In genomic region chr18:79416677-79417052, GRCh38 we compare ENCODE assay signal across 16 cellular contexts.
"Had no signal": no experiment of that assay in that cellular context is flagged by ENCODE, and none has a peak within 500 bp of the region (broad histone marks: within the 10 kb centered on the region; RNA-seq: fewer than 3 reads in every experiment).

No MANE protein-coding gene starts in this region.

- ATAC-seq: activated CD4-positive, CD25-positive, alpha-beta regulatory T cell treated with anti-CD3 and anti-CD28 coated beads, Interleukin-2, amount 50 U/mL, for 24 hours; activated T-helper 17 cell treated with anti-CD3 and anti-CD28 coated beads, Interleukin-2, amount 50 U/mL, for 72 hours; gastroesophageal sphincter; heart right ventricle; pancreas; right lobe of liver had no signal

- H3K27ac Mint-ChIP-seq: activated CD4-positive, alpha-beta T cell treated with anti-CD3 and anti-CD28 coated beads, Interleukin-2, amount 10 ng/mL, durations not matched to agents 7 days and 5 days; activated T-helper 17 cell treated with anti-CD3 and anti-CD28 coated beads, Interleukin-2, amount 50 U/mL, for 72 hours had no signal

- H3K4me3 Mint-ChIP-seq: activated CD4-positive, alpha-beta T cell treated with anti-CD3 and anti-CD28 coated beads, Interleukin-2, amount 10 ng/mL, durations not matched to agents 7 days and 5 days; activated T-helper 17 cell treated with anti-CD3 and anti-CD28 coated beads, Interleukin-2, amount 50 U/mL, for 72 hours; naive thymus-derived CD8-positive, alpha-beta T cell had no signal

- DNase-seq: activated CD4-positive, alpha-beta T cell treated with anti-CD3 and anti-CD28 coated beads, Interleukin-2, amount 10 ng/mL, durations not matched to agents 7 days and 5 days; activated naive CD4-positive, alpha-beta T cell; cerebellar nuclear complex; cortex of kidney; effector CD4-positive, alpha-beta T cell; naive thymus-derived CD8-positive, alpha-beta T cell; right lobe of liver; small intestine; stimulated activated CD4-positive, alpha-beta T cell treated with anti-CD3 and anti-CD28 coated beads, Interleukin-4, amount 100 ng/mL, for 1 hour; tibial artery had no signal

- H3K9me3 ChIP-seq: breast epithelium, gastroesophageal sphincter, heart right ventricle, pancreas, right lobe of liver, tibial artery had no signal

- H3K9me3 Mint-ChIP-seq: activated CD4-positive, alpha-beta T cell treated with anti-CD3 and anti-CD28 coated beads, Interleukin-2, amount 10 ng/mL, durations not matched to agents 7 days and 5 days; activated T-helper 17 cell treated with anti-CD3 and anti-CD28 coated beads, Interleukin-2, amount 50 U/mL, for 72 hours; naive thymus-derived CD8-positive, alpha-beta T cell had no signal

- H3K4me3 ChIP-seq: breast epithelium, gastroesophageal sphincter, heart right ventricle, pancreas, right lobe of liver, tibial artery had no signal

- H3K27ac ChIP-seq: breast epithelium, gastroesophageal sphincter, heart right ventricle, pancreas, right lobe of liver, tibial artery had no signal

- H3K4me1 ChIP-seq: breast epithelium, pancreas, right lobe of liver had no signal

- H3K27me3 Mint-ChIP-seq: activated CD4-positive, alpha-beta T cell treated with anti-CD3 and anti-CD28 coated beads, Interleukin-2, amount 10 ng/mL, durations not matched to agents 7 days and 5 days; activated T-helper 17 cell treated with anti-CD3 and anti-CD28 coated beads, Interleukin-2, amount 50 U/mL, for 72 hours; naive thymus-derived CD8-positive, alpha-beta T cell had no signal

- H3K36me3 ChIP-seq: breast epithelium, pancreas, right lobe of liver had no signal

- H3K27me3 ChIP-seq: breast epithelium, gastroesophageal sphincter, heart right ventricle, pancreas, right lobe of liver, tibial artery had no signal
